ENCODE assay signal across 10 cellular contexts in genomic region chr10:119705434-119705831, GRCh38. TPM values are rescaled to one million over a fixed set of nuclear protein-coding genes. Genes with fewer than 3 reads are reported as not detected.
DNase-seq lines count a peak whose midpoint lies in the region; ATAC-seq and TF ChIP-seq lines count a peak whose summit lies in the region.
"Had no signal": no experiment of that assay in that cellular context is flagged by ENCODE, and none has a peak within 500 bp of the region (broad histone marks: within the 10 kb centered on the region; RNA-seq: fewer than 3 reads in every experiment).

No MANE protein-coding gene starts in this region.

- peak overlapping the region; percentile 25 for H3K27ac Mint-ChIP-seq in chondrocyte (ENCODE audit: unreplicated experiment)

- no peaks in the 10 kb centered on the region for H3K9me3 Mint-ChIP-seq in chondrocyte (ENCODE audit: low read depth)

- DNase-seq in chondrocyte (ENCODE audit: low spot score) (no peak), dedifferentiated amniotic fluid mesenchymal stem cell (ENCODE audit: extremely low spot score) (no peak), iPS-NIHi11 (ENCODE audit: low spot score) (no peak), midbrain (lab: John Stamatoyannopoulos, UW) (no peak)
- DNase-seq: NCI-H1105 treated with DMSO at 0.1 percent for 48 hours, posterior cingulate gyrus, stomach had no signal

- H3K4me3 Mint-ChIP-seq in chondrocyte (ENCODE audit: unreplicated experiment) = no peak overlapping the region

- no peaks in the 10 kb centered on the region for H3K27me3 Mint-ChIP-seq in chondrocyte (ENCODE audit: low read depth)

- H3K36me3 Mint-ChIP-seq in chondrocyte (ENCODE audit: low read depth) = no peaks in the 10 kb centered on the region

- peaks cover 23% of the 10 kb centered on the region for H3K4me1 Mint-ChIP-seq in chondrocyte (ENCODE audit: low read depth)

- ATAC-seq in GM18861 (IDR thresholded peaks at IDR 0.05; ENCODE audit: unreplicated experiment) = peak; percentile 58
- peak; percentile 57 for ATAC-seq in GM21528 (IDR thresholded peaks at IDR 0.05; ENCODE audit: low FRiP score, unreplicated experiment)
- peak; percentile 62 for ATAC-seq in HG03460 (IDR thresholded peaks at IDR 0.05; ENCODE audit: unreplicated experiment)

- TF ChIP-seq CTCF in chondrocyte (IDR thresholded peaks at IDR 0.05) = no peak

RNA-seq across cellular contexts. Expression of gene INPP5F, which starts 20.4 kb away (rescaled TPM):
- 55.7 to 83.1 TPM (median 56.4 TPM) in 3 replicates for total RNA-seq in chondrocyte

RNA-seq across cellular contexts. Expression of gene BAG3, which starts 54.3 kb away (rescaled TPM):
- 54.0 to 63.6 TPM (median 62.0 TPM) in 3 replicates for total RNA-seq in chondrocyte
